Comparison of ENCODE assay signal across 1 cellular context in genomic region chr1:118957579-118957978, GRCh38. TPM values are rescaled to one million over a fixed set of nuclear protein-coding genes. Genes with fewer than 3 reads are reported as not detected.
"Had no signal": no experiment of that assay in that cellular context is flagged by ENCODE, and none has a peak within 500 bp of the region (broad histone marks: within the 10 kb centered on the region; RNA-seq: fewer than 3 reads in every experiment).

No MANE protein-coding gene starts in this region.

RNA-seq across cellular contexts. Expression of gene TBX15, which starts 30.6 kb away (rescaled TPM):
- total RNA-seq: PC-9 had no signal
